8 cellular contexts compared by ENCODE assay signal in the genomic region with DNA sequence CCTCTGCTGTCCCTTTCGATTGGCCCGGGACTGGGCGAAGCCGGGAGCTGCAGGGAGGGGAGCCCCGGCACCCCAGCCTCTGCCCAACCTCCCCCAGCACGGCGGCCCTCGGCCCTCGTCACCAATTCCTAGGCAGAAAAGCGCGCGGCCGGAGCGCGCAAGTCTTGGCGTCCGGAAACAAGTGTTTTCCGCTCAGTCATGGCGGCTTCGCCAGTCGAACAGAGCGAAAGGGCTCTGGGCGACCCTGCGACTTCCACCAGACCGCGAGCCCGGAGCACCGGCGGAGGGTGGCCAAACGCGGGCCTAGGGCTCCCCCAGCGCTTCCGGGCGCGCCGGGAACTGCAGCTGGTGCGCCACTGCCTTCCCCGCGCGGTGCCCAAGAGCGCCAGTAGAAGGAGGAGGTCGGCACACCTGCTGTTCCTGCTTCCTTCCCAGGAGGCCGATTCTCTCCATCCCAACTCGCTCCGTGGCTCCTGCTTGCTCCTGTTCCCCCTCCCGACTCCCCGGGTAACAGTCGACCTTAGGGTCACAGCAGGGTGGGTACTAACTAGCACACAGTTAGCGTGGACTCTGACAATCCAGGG.
DNase-seq lines count a peak whose midpoint lies in the region; ATAC-seq, FAIRE-seq and TF ChIP-seq lines count a peak whose summit lies in the region.

No MANE protein-coding gene starts in this region.

- H3K36me3 ChIP-seq in breast epithelium (no peaks in the 10 kb centered on the region), keratinocyte (ENCODE audit: control insufficient read depth in 2 of 2, extremely low read depth in 1 of 2, insufficient read depth in 2 of 2, low read length in 2 of 2) (no peaks in the 10 kb centered on the region), spleen (no peaks in the 10 kb centered on the region)

- H3K9me3 ChIP-seq in breast epithelium (no peaks in the 10 kb centered on the region), keratinocyte (ENCODE audit: control insufficient read depth, low read depth, low read length) (no peaks in the 10 kb centered on the region), spleen (no peaks in the 10 kb centered on the region)

- no peaks in the 10 kb centered on the region for H3K79me2 ChIP-seq in keratinocyte (ENCODE audit: control insufficient read depth, insufficient read depth, low read length)

- H3K9me1 ChIP-seq in keratinocyte (ENCODE audit: control insufficient read depth, extremely low read depth, insufficient read depth, low read length): no peaks in the 10 kb centered on the region

- H3K9ac ChIP-seq in keratinocyte (ENCODE audit: control insufficient read depth, extremely low read depth, insufficient read depth, low read length): no peak overlapping the region

- ATAC-seq in HG03039 (IDR thresholded peaks at IDR 0.05; ENCODE audit: unreplicated experiment): peak; percentile 84

- peak; percentile 38 for DNase-seq in stimulated activated CD4-positive, alpha-beta T cell treated with anti-CD3 and anti-CD28 coated beads, Interleukin-15, amount 100 ng/mL, for 24 hours
- no peak for DNase-seq in stimulated activated CD4-positive, alpha-beta T cell treated with anti-CD3 and anti-CD28 coated beads, Interleukin-4, amount 100 ng/mL, for 1 hour
- peak; percentile 58 for DNase-seq in NCI-H510A (lab: John Stamatoyannopoulos, UW)
- peak in 1 of 2 donors; percentile 55 for DNase-seq in breast epithelium (ENCODE audit: low spot score in 2 of 2)
- no peak for DNase-seq in keratinocyte (ENCODE audit: low read depth, low spot score)
- DNase-seq in spleen: peak; percentile 80
- DNase-seq in SIG-M5 treated with dmso at 0.1 percent for 504 hours (lab: John Stamatoyannopoulos, UW; ENCODE audit: unreplicated experiment): no peak

- TF ChIP-seq CTCF in breast epithelium (IDR thresholded peaks at IDR 0.05) (peak in 2 of 3 donors; percentile 22 to 52), keratinocyte (optimal IDR thresholded peaks at IDR 0.05 in 1 of 3, IDR thresholded peaks at IDR 0.05 in 1 of 3, conservative IDR thresholded peaks at IDR 0.05 in 1 of 3; ENCODE audit: extremely low read depth in 1 of 3, insufficient read depth in 2 of 3, low read length in 3 of 3) (peak; percentile 46 to 83 (median 67)), spleen (IDR thresholded peaks at IDR 0.05 in 8 of 11, conservative IDR thresholded peaks at IDR 0.05 in 3 of 11) (peak in 8 of 11 experiments; percentile 39 to 70 (median 47))

- FAIRE-seq in keratinocyte (lab: Jason Lieb, UNC): no peak

- H3K27me3 ChIP-seq in breast epithelium: peaks cover 0 to 40% of the 10 kb centered on the region in 2 donors
- H3K27me3 ChIP-seq in keratinocyte (ENCODE audit: control insufficient read depth, extremely low read depth, insufficient read depth, low read length): peaks cover 19% of the 10 kb centered on the region
- peaks cover 0 to 43% (median 9%) of the 10 kb centered on the region in 7 donors for H3K27me3 ChIP-seq in spleen (replicated peaks in 1 of 7)

- no peaks in the 10 kb centered on the region for H4K20me1 ChIP-seq in keratinocyte (ENCODE audit: control insufficient read depth, extremely low read depth, insufficient read depth, low read length)

- peak overlapping the region; percentile 3 for H2AFZ ChIP-seq in keratinocyte (ENCODE audit: control insufficient read depth, low read length)

- 1 to 12% (median 2%) methylated on average over 22 to 49 of the region's 49 CpGs for WGBS in spleen, 5 donors

- peak overlapping the region; percentile 69 for H3K4me2 ChIP-seq in keratinocyte (ENCODE audit: control insufficient read depth, extremely low read depth, insufficient read depth, low read depth, low read length)

- H3K4me1 ChIP-seq in breast epithelium (no peaks in the 10 kb centered on the region), keratinocyte (ENCODE audit: control insufficient read depth, extremely low read depth, insufficient read depth, low read length) (no peaks in the 10 kb centered on the region), spleen (peaks cover 0 to 31% (median 3%) of the 10 kb centered on the region in 6 donors)

- TF ChIP-seq POLR2A in breast epithelium (IDR thresholded peaks at IDR 0.05) (no peak), spleen (IDR thresholded peaks at IDR 0.05) (no peak)

- H3K27ac ChIP-seq in breast epithelium: no peak overlapping the region
- no peak overlapping the region for H3K27ac ChIP-seq in keratinocyte (ENCODE audit: control insufficient read depth, insufficient read depth, low read length)
- peak overlapping the region in 5 of 8 donors; percentile 17 to 58 (median 26) for H3K27ac ChIP-seq in spleen

- H3K4me3 ChIP-seq in breast epithelium (peak overlapping the region; percentile 41 to 59 (median 53)), keratinocyte (ENCODE audit: control insufficient read depth in 2 of 3, extremely low read depth in 1 of 3, insufficient read depth in 2 of 3, low read depth in 1 of 3, low read length in 3 of 3) (peak overlapping the region; percentile 20 to 46 (median 24)), spleen (peak overlapping the region; percentile 20 to 66 (median 43))

- dilution Hi-C loops in keratinocyte (cut with MboI; ENCODE audit: extremely low pct_ligation_motif_present, low sequenced_read_pairs): no loop called here

- intact Hi-C loops in breast epithelium (cut with DNase I; ENCODE audit: low total_unique reads): no loop called here
- intact Hi-C loops in spleen (cut with DNase I; ENCODE audit: low total_unique reads): no loop called here

Comparison
In these comparisons a context has a peak if more than half of its experiments do, and no peak if none do; other contexts are left out.
1. DNase-seq: peak in stimulated activated CD4-positive, alpha-beta T cell treated with anti-CD3 and anti-CD28 coated beads, Interleukin-15, amount 100 ng/mL, for 24 hours (single experiment), NCI-H510A (single experiment) and spleen (single experiment); none in stimulated activated CD4-positive, alpha-beta T cell treated with anti-CD3 and anti-CD28 coated beads, Interleukin-4, amount 100 ng/mL, for 1 hour (single experiment), keratinocyte (single experiment) and SIG-M5 treated with dmso at 0.1 percent for 504 hours (single experiment).
2. H3K27ac ChIP-seq: peak in spleen (5 of 8); none in breast epithelium (0 of 2) and keratinocyte (single experiment).
3. Peak in every context shown above with its lines, with median percentiles within 50 percentile points of each other: H3K4me3 ChIP-seq and CTCF ChIP-seq.